Comparison of ENCODE assay signal across 10 cellular contexts in genomic region chr3:177441813-177442646, GRCh38.
DNase-seq lines count a peak whose midpoint lies in the region; ATAC-seq, FAIRE-seq and TF ChIP-seq lines count a peak whose summit lies in the region.
"Had no signal": no experiment of that assay in that cellular context is flagged by ENCODE, and none has a peak within 500 bp of the region (broad histone marks: within the 10 kb centered on the region; RNA-seq: fewer than 3 reads in every experiment).

No MANE protein-coding gene starts in this region.

- H3K27ac Mint-ChIP-seq in stimulated activated naive CD8-positive, alpha-beta T cell treated with anti-CD3 and anti-CD28 coated beads, Interleukin-15, amount 100 ng/mL, for 72 hours = peak overlapping the region in 1 of 2 donors; percentile 53
- no peak overlapping the region for H3K27ac Mint-ChIP-seq in activated CD4-positive, alpha-beta T cell treated with anti-CD3 and anti-CD28 coated beads, Interleukin-2, amount 10 ng/mL, durations not matched to agents 7 days and 5 days

- no peaks in the 10 kb centered on the region for H3K4me1 Mint-ChIP-seq in stimulated activated naive CD8-positive, alpha-beta T cell treated with anti-CD3 and anti-CD28 coated beads, Interleukin-15, amount 100 ng/mL, for 72 hours
- no peaks in the 10 kb centered on the region for H3K4me1 Mint-ChIP-seq in activated CD4-positive, alpha-beta T cell treated with anti-CD3 and anti-CD28 coated beads, Interleukin-2, amount 10 ng/mL, durations not matched to agents 7 days and 5 days

- no peak for TF ChIP-seq CTCF in K562 (IDR thresholded peaks at IDR 0.05 in 2 of 3, conservative IDR thresholded peaks at IDR 0.05 in 1 of 3; ENCODE audit: insufficient read depth in 2 of 3, low read depth in 1 of 3, low read length in 3 of 3)
- no peak for TF ChIP-seq CTCF in kidney (IDR thresholded peaks at IDR 0.05; ENCODE audit: borderline replicate concordance, extremely low read depth, insufficient read depth)

- in situ Hi-C loops in K562 (cut with MboI) = no loop called here

- no peak overlapping the region for H3K4me2 ChIP-seq in K562 (ENCODE audit: insufficient read depth, low read length)

- H3K4me3 Mint-ChIP-seq in stimulated activated naive CD8-positive, alpha-beta T cell treated with anti-CD3 and anti-CD28 coated beads, Interleukin-15, amount 100 ng/mL, for 72 hours = no peak overlapping the region
- no peak overlapping the region for H3K4me3 Mint-ChIP-seq in activated CD4-positive, alpha-beta T cell treated with anti-CD3 and anti-CD28 coated beads, Interleukin-2, amount 10 ng/mL, durations not matched to agents 7 days and 5 days

- no peak for DNase-seq in stimulated activated naive CD8-positive, alpha-beta T cell treated with anti-CD3 and anti-CD28 coated beads, Interleukin-15, Interleukin-2, amounts not matched to agents 100 U/mL and 50 U/mL, for 24 hours
- no peak for DNase-seq in stimulated activated naive CD8-positive, alpha-beta T cell treated with anti-CD3 and anti-CD28 coated beads, Interleukin-15, amount 100 ng/mL, for 72 hours
- DNase-seq in K562 (ENCODE audit: extremely low read depth in 1 of 4, low spot score in 3 of 4) = no peak
- no peak for DNase-seq in kidney
- no peak for DNase-seq in NCI-H774 (lab: John Stamatoyannopoulos, UW)
- no peak for DNase-seq in stimulated activated CD4-positive, alpha-beta T cell treated with anti-CD3 and anti-CD28 coated beads, Interleukin-12 subunit alpha, Interleukin-12 subunit beta, amount 100 ng/mL, for 4 hours
- DNase-seq in activated CD4-positive, alpha-beta T cell treated with anti-CD3 and anti-CD28 coated beads, Interleukin-2, amount 10 ng/mL, durations not matched to agents 7 days and 5 days = no peak

- no peaks in the 10 kb centered on the region for H3K79me2 ChIP-seq in K562 (ENCODE audit: control insufficient read depth, insufficient read depth, low read length)

- H3K9me3 Mint-ChIP-seq in stimulated activated naive CD8-positive, alpha-beta T cell treated with anti-CD3 and anti-CD28 coated beads, Interleukin-15, amount 100 ng/mL, for 72 hours = no peaks in the 10 kb centered on the region
- H3K9me3 Mint-ChIP-seq in activated CD4-positive, alpha-beta T cell treated with anti-CD3 and anti-CD28 coated beads, Interleukin-2, amount 10 ng/mL, durations not matched to agents 7 days and 5 days = no peaks in the 10 kb centered on the region

- H3K27ac ChIP-seq in K562 (ENCODE audit: extremely low read depth, low read depth, low read length) (no peak overlapping the region), kidney (ENCODE audit: low read depth in 2 of 2, low read length in 2 of 2) (no peak overlapping the region)
- H3K27ac ChIP-seq: BLaER1 treated with 17β-estradiol and CSF1 and Interleukin-3, amounts not matched to agents 10 nM and 100 nM; SK-N-MC had no signal

- CTCF ChIA-PET in K562 (lab: Yijun Ruan, JAX; ENCODE audit: low intra/inter-chr PET ratio) = no interaction called here
- CTCF ChIA-PET in activated CD4-positive, alpha-beta T cell treated with anti-CD3 and anti-CD28 coated beads, Interleukin-2, amount 10 ng/mL, durations not matched to agents 7 days and 5 days (lab: Charles Lee) = no interaction called here

- H3K9me3 ChIP-seq in K562 (replicated peaks; ENCODE audit: control insufficient read depth, insufficient read depth, low read depth, low read length) (no peaks in the 10 kb centered on the region), kidney (ENCODE audit: control insufficient read depth in 1 of 2, low read length in 2 of 2) (no peaks in the 10 kb centered on the region)

- no peaks in the 10 kb centered on the region for H3K36me3 Mint-ChIP-seq in activated CD4-positive, alpha-beta T cell treated with anti-CD3 and anti-CD28 coated beads, Interleukin-2, amount 10 ng/mL, durations not matched to agents 7 days and 5 days (ENCODE audit: low read depth)

- no peaks in the 10 kb centered on the region for H3K27me3 ChIP-seq in K562 (ENCODE audit: control insufficient read depth in 2 of 2, insufficient read depth in 2 of 2, low read length in 2 of 2)
- H3K27me3 ChIP-seq: BLaER1 treated with 17β-estradiol and CSF1 and Interleukin-3, amounts not matched to agents 10 nM and 100 nM had no signal

- FAIRE-seq in K562 (lab: Jason Lieb, UNC) = peak; percentile 11
- no peak for FAIRE-seq in kidney (lab: Jason Lieb, UNC)

- H4K20me1 ChIP-seq in K562 (replicated peaks; ENCODE audit: control insufficient read depth, insufficient read depth, low read length) = no peaks in the 10 kb centered on the region
- H4K20me1 ChIP-seq: BLaER1 treated with 17β-estradiol and CSF1 and Interleukin-3, amounts not matched to agents 10 nM and 100 nM had no signal

- TF ChIP-seq RAD21 in K562 (CRISPR knock-in tag; conservative IDR thresholded peaks at IDR 0.05 in 1 of 2, IDR thresholded peaks at IDR 0.05 in 1 of 2) = no peak

- POLR2A ChIA-PET in K562 (lab: Yijun Ruan, JAX) = interaction anchor here (0.6 kb wide), 1 partner anchor 13 kb away, joined by 3 read pairs; no protein-coding TSS in a partner anchor
- POLR2A ChIA-PET in activated CD4-positive, alpha-beta T cell treated with anti-CD3 and anti-CD28 coated beads, Interleukin-2, amount 10 ng/mL, durations not matched to agents 7 days and 5 days (lab: Charles Lee) = no interaction called here

- no peaks in the 10 kb centered on the region for H3K36me3 ChIP-seq in K562 (ENCODE audit: control insufficient read depth, insufficient read depth, low read length)
- H3K36me3 ChIP-seq in kidney (ENCODE audit: control insufficient read depth in 1 of 2, insufficient read depth in 2 of 2, low read length in 2 of 2) = no peaks in the 10 kb centered on the region
- H3K36me3 ChIP-seq: BLaER1 treated with 17β-estradiol and CSF1 and Interleukin-3, amounts not matched to agents 10 nM and 100 nM had no signal

- no peak overlapping the region for H3K4me3 ChIP-seq in K562
- H3K4me3 ChIP-seq in kidney (ENCODE audit: low read length in 2 of 2) = no peak overlapping the region
- H3K4me3 ChIP-seq: BLaER1 treated with 17β-estradiol and CSF1 and Interleukin-3, amounts not matched to agents 10 nM and 100 nM; SK-N-MC had no signal

- no peaks in the 10 kb centered on the region for H3K9me1 ChIP-seq in K562 (ENCODE audit: control insufficient read depth, insufficient read depth, low read length)

- 53% methylated on average over 12 of the region's 12 CpGs for WGBS in K562 (ENCODE audit: insufficient coverage, low coverage, missing lambda C conversion rate)

- H3K9ac ChIP-seq in K562 (ENCODE audit: insufficient read depth in 1 of 2, low read depth in 2 of 2, low read length in 2 of 2) (no peak overlapping the region), kidney (ENCODE audit: low read length in 2 of 2) (no peak overlapping the region)
- H3K9ac ChIP-seq: BLaER1 treated with 17β-estradiol and CSF1 and Interleukin-3, amounts not matched to agents 10 nM and 100 nM had no signal

- H2AFZ ChIP-seq in K562 (ENCODE audit: low read depth, low read length) = no peak overlapping the region; the same call in 1 of the 2 replicates

- TF ChIP-seq POLR2A in K562 (conservative IDR thresholded peaks at IDR 0.05) = no peak

- intact Hi-C loops in K562 (cut with micrococcal nuclease) (no loop called here), kidney (cut with DNase I) (no loop called here)

- peak; percentile 23 for ATAC-seq in stimulated activated naive CD8-positive, alpha-beta T cell treated with anti-CD3 and anti-CD28 coated beads, Interleukin-15, Interleukin-2, amounts not matched to agents 100 U/mL and 50 U/mL, for 24 hours
- no peak for ATAC-seq in stimulated activated naive CD8-positive, alpha-beta T cell treated with anti-CD3 and anti-CD28 coated beads, Interleukin-15, amount 100 ng/mL, for 72 hours
- ATAC-seq in HG03135 (IDR thresholded peaks at IDR 0.05; ENCODE audit: unreplicated experiment) = peak; percentile 98
- no peak for ATAC-seq in K562

- BruUV-seq in K562 (replicated peaks; lab: Mats Ljungman, UMichigan) = no TSS peak

- no peaks in the 10 kb centered on the region for H3K27me3 Mint-ChIP-seq in stimulated activated naive CD8-positive, alpha-beta T cell treated with anti-CD3 and anti-CD28 coated beads, Interleukin-15, amount 100 ng/mL, for 72 hours
- no peaks in the 10 kb centered on the region for H3K27me3 Mint-ChIP-seq in activated CD4-positive, alpha-beta T cell treated with anti-CD3 and anti-CD28 coated beads, Interleukin-2, amount 10 ng/mL, durations not matched to agents 7 days and 5 days

- TF ChIP-seq EP300 in K562 (IDR thresholded peaks at IDR 0.05; ENCODE audit: low read length) = no peak

- H3K4me1 ChIP-seq in K562 (replicated peaks in 1 of 2; ENCODE audit: control insufficient read depth in 2 of 2, insufficient read depth in 2 of 2, low read length in 2 of 2) (peaks cover 0 to 4% of the 10 kb centered on the region in 2 experiments; a peak in 1 of 5 replicates), kidney (ENCODE audit: control insufficient read depth in 1 of 2, insufficient read depth in 1 of 2, low read depth in 1 of 2, low read length in 2 of 2) (no peaks in the 10 kb centered on the region)

TF ChIP-seq in K562, 482 proteins besides CTCF, POLR2A, EP300 and RAD21 (continues in another document):
- no peak for TF ChIP-seq TSHZ1 (CRISPR knock-in tag; IDR thresholded peaks at IDR 0.05)
- no peak for TF ChIP-seq ZZZ3 (IDR thresholded peaks at IDR 0.05)
- no peak for TF ChIP-seq EGR1 (conservative IDR thresholded peaks at IDR 0.05)
- no peak for TF ChIP-seq JUNB (CRISPR knock-in tag; conservative IDR thresholded peaks at IDR 0.05)
- TF ChIP-seq THRAP3 (IDR thresholded peaks at IDR 0.05; ENCODE audit: borderline replicate concordance) = no peak

Comparison
In these comparisons a context has a peak if more than half of its experiments do, and no peak if none do; other contexts are left out.
1. ATAC-seq: peak in stimulated activated naive CD8-positive, alpha-beta T cell treated with anti-CD3 and anti-CD28 coated beads, Interleukin-15, Interleukin-2, amounts not matched to agents 100 U/mL and 50 U/mL, for 24 hours (single experiment) and HG03135 (single experiment); none in stimulated activated naive CD8-positive, alpha-beta T cell treated with anti-CD3 and anti-CD28 coated beads, Interleukin-15, amount 100 ng/mL, for 72 hours (single experiment) and K562 (single experiment).